ENCODE assay signal across 2 cellular contexts in genomic region chr3:171026584-171027293, GRCh38.
TF ChIP-seq lines count a peak whose summit lies in the region.

TSS of gene SLC2A2 (minus strand) at chr3:171026720. CDS start at chr3:171026670, 50 bp downstream.

TF ChIP-seq in GM23338, 12 proteins besides CTCF, POLR2A, EP300 and RAD21:
- TF ChIP-seq ZNF331 (CRISPR knock-in tag; IDR thresholded peaks at IDR 0.05; ENCODE audit: low read depth) (no peak), POLR2AphosphoS5 (IDR thresholded peaks at IDR 0.05; ENCODE audit: low read depth) (no peak), CREB1 (CRISPR knock-in tag; IDR thresholded peaks at IDR 0.05; ENCODE audit: low read depth) (no peak), JUNB (IDR thresholded peaks at IDR 0.05; ENCODE audit: unreplicated experiment) (no peak), ETS1 (IDR thresholded peaks at IDR 0.05) (no peak), NANOG (IDR thresholded peaks at IDR 0.05; ENCODE audit: borderline replicate concordance) (no peak), ZNF462 (CRISPR knock-in tag; IDR thresholded peaks at IDR 0.05) (no peak), ZNF114 (CRISPR knock-in tag; IDR thresholded peaks at IDR 0.05) (no peak), STAT1 (IDR thresholded peaks at IDR 0.05; ENCODE audit: unreplicated experiment) (no peak), REST (IDR thresholded peaks at IDR 0.05; ENCODE audit: unreplicated experiment) (no peak), EZH2 (IDR thresholded peaks at IDR 0.05; ENCODE audit: low read depth, unreplicated experiment) (no peak), EZH2phosphoT487 (IDR thresholded peaks at IDR 0.05; ENCODE audit: unreplicated experiment) (no peak)

TF ChIP-seq in K562, 482 proteins besides CTCF, POLR2A, EP300 and RAD21:
- peak; percentile 3 for TF ChIP-seq CBX2 (IDR thresholded peaks at IDR 0.05; ENCODE audit: insufficient read depth, low read length, poor library complexity, severe bottlenecking)
- no peak for TF ChIP-seq ARID1B (IDR thresholded peaks at IDR 0.05)
